13 cellular contexts compared by ENCODE assay signal in genomic region chr14:68564826-68565760, GRCh38.
DNase-seq lines count a peak whose midpoint lies in the region; ATAC-seq, FAIRE-seq and TF ChIP-seq lines count a peak whose summit lies in the region.
"Had no signal": no experiment of that assay in that cellular context is flagged by ENCODE, and none has a peak within 500 bp of the region (broad histone marks: within the 10 kb centered on the region; RNA-seq: fewer than 3 reads in every experiment).

No MANE protein-coding gene starts in this region.

- no peaks in the 10 kb centered on the region for H3K4me1 ChIP-seq in GM12878 (ENCODE audit: control insufficient read depth, insufficient read depth, low read length)
- peaks cover 44 to 57% of the 10 kb centered on the region in 2 donors for H3K4me1 ChIP-seq in left lung
- peaks cover 62% of the 10 kb centered on the region for H3K4me1 ChIP-seq in testis

- H3K27me3 ChIP-seq in GM12878 (replicated peaks in 1 of 2; ENCODE audit: control insufficient read depth in 2 of 2, insufficient read depth in 2 of 2, low read length in 1 of 2) (no peaks in the 10 kb centered on the region), left lung (no peaks in the 10 kb centered on the region), testis (no peaks in the 10 kb centered on the region)

- H3K4me1 Mint-ChIP-seq in activated CD4-positive, alpha-beta T cell treated with anti-CD3 and anti-CD28 coated beads for 36 hours: peaks cover 41% of the 10 kb centered on the region

- peak; percentile 27 for FAIRE-seq in GM12878 (lab: Jason Lieb, UNC)
- FAIRE-seq: A204.1 had no signal

- TF ChIP-seq POLR2A in GM12878 (IDR thresholded peaks at IDR 0.05; ENCODE audit: low read depth, low read length): no peak
- TF ChIP-seq POLR2A in testis (IDR thresholded peaks at IDR 0.05): no peak

- POLR2A ChIA-PET in activated CD4-positive, alpha-beta T cell treated with anti-CD3 and anti-CD28 coated beads for 36 hours (lab: Charles Lee): interaction anchor here (0.6 to 0.7 kb wide), 2 partner anchors 251 to 1370 kb away, joined by 3 to 5 read pairs; no protein-coding TSS in a partner anchor
- POLR2A ChIA-PET in GM12878 (lab: Charles Lee): no interaction called here

- no peak overlapping the region for H3K4me3 ChIP-seq in GM12878
- H3K4me3 ChIP-seq in left lung: no peak overlapping the region
- no peak overlapping the region for H3K4me3 ChIP-seq in testis

- no peak for TF ChIP-seq CTCF in GM12878 (IDR thresholded peaks at IDR 0.05 in 2 of 3, conservative IDR thresholded peaks at IDR 0.05 in 1 of 3; ENCODE audit: control insufficient read depth in 2 of 3, extremely low read depth in 1 of 3, insufficient read depth in 1 of 3, low read depth in 3 of 3, low read length in 3 of 3)
- no peak for TF ChIP-seq CTCF in left lung (IDR thresholded peaks at IDR 0.05)
- TF ChIP-seq CTCF in testis (IDR thresholded peaks at IDR 0.05): no peak

- H4K20me1 ChIP-seq in GM12878 (ENCODE audit: control insufficient read depth, insufficient read depth): no peaks in the 10 kb centered on the region

- SMC1A ChIA-PET in GM12878 (lab: Charles Lee; ENCODE audit: uncharacterized antibody, unreplicated experiment): interaction anchor here (0.7 to 1.3 kb wide), 2 partner anchors 12 to 115 kb away, joined by 4 read pairs; no protein-coding TSS in a partner anchor

- H3K27ac ChIP-seq in GM12878 (ENCODE audit: control insufficient read depth, insufficient read depth) (no peak overlapping the region), left lung (peak overlapping the region; percentile 65 to 77), testis (peak overlapping the region; percentile 78 to 86)

- no peaks in the 10 kb centered on the region for H3K9me3 ChIP-seq in GM12878 (replicated peaks; ENCODE audit: control insufficient read depth, insufficient read depth, low read length)
- no peaks in the 10 kb centered on the region for H3K9me3 ChIP-seq in left lung
- no peaks in the 10 kb centered on the region for H3K9me3 ChIP-seq in testis

- RAD21 ChIA-PET in GM12878 (lab: Charles Lee; ENCODE audit: unreplicated experiment): no interaction called here

- TF ChIP-seq EP300 in GM12878 (IDR thresholded peaks at IDR 0.05; ENCODE audit: borderline replicate concordance in 1 of 2, control insufficient read depth in 1 of 2, low read depth in 2 of 2, low read length in 2 of 2): no peak

- intact Hi-C loops in activated CD4-positive, alpha-beta T cell treated with anti-CD3 and anti-CD28 coated beads for 36 hours (cut with DNase I, micrococcal nuclease): no loop called here
- intact Hi-C loops in GM12878 (cut with micrococcal nuclease; ENCODE audit: unreplicated experiment): no loop called here
- intact Hi-C loops in left lung (cut with DNase I): no loop called here
- intact Hi-C loops in testis (cut with DNase I; ENCODE audit: low total_unique reads): no loop called here

- no peak for TF ChIP-seq RAD21 in GM12878 (IDR thresholded peaks at IDR 0.05; ENCODE audit: insufficient read depth, low read depth, low read length)

- H2AFZ ChIP-seq in GM12878 (ENCODE audit: control insufficient read depth, low read depth, low read length): no peak overlapping the region

- H3K36me3 ChIP-seq in GM12878 (ENCODE audit: control insufficient read depth in 2 of 2, insufficient read depth in 2 of 2, low read length in 1 of 2): no peaks in the 10 kb centered on the region
- H3K36me3 ChIP-seq in left lung: no peaks in the 10 kb centered on the region
- no peaks in the 10 kb centered on the region for H3K36me3 ChIP-seq in testis (ENCODE audit: low read depth, missing control alignments)

- in situ Hi-C loops in GM12878 (cut with MboI): no loop called here

- no peak overlapping the region for H3K4me2 ChIP-seq in GM12878 (ENCODE audit: control insufficient read depth, insufficient read depth)

- 86% methylated on average over 8 of the region's 8 CpGs for WGBS in GM12878 (ENCODE audit: insufficient coverage, insufficient replicate concordance, low lambda C conversion rate, missing lambda C conversion rate)
- 80% methylated on average over 8 of the region's 8 CpGs for WGBS in testis, 2 donors

- no peak overlapping the region for H3K4me3 Mint-ChIP-seq in activated CD4-positive, alpha-beta T cell treated with anti-CD3 and anti-CD28 coated beads for 36 hours
- H3K4me3 Mint-ChIP-seq: endodermal cell had no signal

- CTCF ChIA-PET in activated CD4-positive, alpha-beta T cell treated with anti-CD3 and anti-CD28 coated beads for 36 hours (lab: Charles Lee): no interaction called here
- CTCF ChIA-PET in GM12878 (lab: Yijun Ruan, JAX): interaction anchor here (1.3 kb wide), 1 partner anchor 316 kb away, joined by 3 read pairs; no protein-coding TSS in a partner anchor

- no TSS peak for BruUV-seq in GM12878 (replicated peaks; lab: Mats Ljungman, UMichigan)

- no peak overlapping the region for H3K27ac Mint-ChIP-seq in activated CD4-positive, alpha-beta T cell treated with anti-CD3 and anti-CD28 coated beads for 36 hours

- no peaks in the 10 kb centered on the region for H3K9me3 Mint-ChIP-seq in activated CD4-positive, alpha-beta T cell treated with anti-CD3 and anti-CD28 coated beads for 36 hours (ENCODE audit: low read depth)
- H3K9me3 Mint-ChIP-seq: activated B cell treated with CpG ODN at 0.5 μM for 24 hours had no signal

- no peaks in the 10 kb centered on the region for H3K79me2 ChIP-seq in GM12878 (ENCODE audit: control insufficient read depth, insufficient read depth, low read length)

- DNase-seq in activated CD4-positive, alpha-beta T cell treated with anti-CD3 and anti-CD28 coated beads for 36 hours: peak; percentile 32
- no peak for DNase-seq in activated CD4-positive, alpha-beta T cell treated with anti-CD3 and anti-CD28 coated beads for 4 hours
- no peak for DNase-seq in GM12878 (ENCODE audit: low read depth, low spot score)
- peak in 1 of 2 donors; percentile 36 for DNase-seq in left lung
- DNase-seq in testis: no peak
- DNase-seq: activated B cell treated with CpG ODN at 0.5 μM for 24 hours, NCI-H2171 treated with DMSO at 0.1 percent for 48 hours, occipital lobe had no signal

- H3K9ac ChIP-seq in GM12878 (ENCODE audit: control insufficient read depth, insufficient read depth, low read length): no peak overlapping the region

- no peaks in the 10 kb centered on the region for H3K36me3 Mint-ChIP-seq in activated CD4-positive, alpha-beta T cell treated with anti-CD3 and anti-CD28 coated beads for 36 hours (ENCODE audit: low read depth)

- H3K27me3 Mint-ChIP-seq in activated CD4-positive, alpha-beta T cell treated with anti-CD3 and anti-CD28 coated beads for 36 hours: no peaks in the 10 kb centered on the region
- H3K27me3 Mint-ChIP-seq: activated B cell treated with CpG ODN at 0.5 μM for 24 hours had no signal

- ATAC-seq in activated CD4-positive, alpha-beta T cell treated with anti-CD3 and anti-CD28 coated beads for 36 hours: peak; percentile 49
- ATAC-seq in GM12878 (no peak), left lung (peak; percentile 29), HG03039 (IDR thresholded peaks at IDR 0.05; ENCODE audit: unreplicated experiment) (no peak), HG02840 (IDR thresholded peaks at IDR 0.05; ENCODE audit: low FRiP score, unreplicated experiment) (no peak), HG03135 (IDR thresholded peaks at IDR 0.05; ENCODE audit: unreplicated experiment) (no peak)

TF ChIP-seq in GM12878, 131 proteins besides CTCF, POLR2A, EP300 and RAD21 (continues in another document):
- TF ChIP-seq ATF3 (IDR thresholded peaks at IDR 0.05; ENCODE audit: borderline replicate concordance, extremely low read depth, low read depth, low read length) (no peak), E2F4 (IDR thresholded peaks at IDR 0.05; ENCODE audit: low read depth, low read length) (no peak), ZNF592 (IDR thresholded peaks at IDR 0.05) (no peak), YBX1 (IDR thresholded peaks at IDR 0.05) (no peak), HCFC1 (IDR thresholded peaks at IDR 0.05; ENCODE audit: low read length) (no peak)

Comparison
In these comparisons a context has a peak if more than half of its experiments do, and no peak if none do; other contexts are left out.
1. ATAC-seq: peak in activated CD4-positive, alpha-beta T cell treated with anti-CD3 and anti-CD28 coated beads for 36 hours (single experiment) and left lung (single experiment); none in GM12878 (single experiment), HG03039 (single experiment), HG02840 (single experiment) and HG03135 (single experiment).